Comparison of ENCODE assay signal across 16 cellular contexts in genomic region chr13:105346141-105346766, GRCh38.
DNase-seq lines count a peak whose midpoint lies in the region; ATAC-seq and TF ChIP-seq lines count a peak whose summit lies in the region.
"Had no signal": no experiment of that assay in that cellular context is flagged by ENCODE, and none has a peak within 500 bp of the region (broad histone marks: within the 10 kb centered on the region; RNA-seq: fewer than 3 reads in every experiment).

No MANE protein-coding gene starts in this region.

- H3K27ac ChIP-seq in DND-41 (ENCODE audit: low read length) = no peak overlapping the region
- H3K27ac ChIP-seq: SJCRH30 had no signal

- no peak overlapping the region for H3K4me2 ChIP-seq in DND-41 (ENCODE audit: insufficient read depth, low read length)

- no peaks in the 10 kb centered on the region for H4K20me1 ChIP-seq in DND-41 (ENCODE audit: insufficient read depth, low read length)

- no peak for TF ChIP-seq CTCF in DND-41 (IDR thresholded peaks at IDR 0.05; ENCODE audit: borderline replicate concordance, extremely low read depth, low read length, poor library complexity, severe bottlenecking)
- no peak for TF ChIP-seq CTCF in epithelial cell of proximal tubule (conservative IDR thresholded peaks at IDR 0.05; ENCODE audit: low read depth, low read length)

- no peaks in the 10 kb centered on the region for H3K79me2 ChIP-seq in DND-41 (ENCODE audit: insufficient read depth, low read length)

- DNase-seq in DND-41 (no peak), NCI-H226 (peak; percentile 89), epithelial cell of proximal tubule (ENCODE audit: low read depth) (peak; percentile 82), non-pigmented ciliary epithelial cell (ENCODE audit: low read depth) (peak; percentile 73), MV-4-11 (lab: John Stamatoyannopoulos, UW) (no peak)
- DNase-seq: CD8-positive, alpha-beta memory T cell; cerebellar nuclear complex; head of caudate nucleus; mesendoderm; NCI-H1092; NCI-H524; SJCRH30 had no signal

- H3K27me3 ChIP-seq in DND-41 (ENCODE audit: insufficient read depth, low read length, poor library complexity) = no peaks in the 10 kb centered on the region
- H3K27me3 ChIP-seq: SJCRH30 had no signal

- H3K36me3 ChIP-seq in DND-41 (ENCODE audit: insufficient read depth, low read length) = no peaks in the 10 kb centered on the region
- H3K36me3 ChIP-seq: SJCRH30 had no signal

- no peak overlapping the region for H3K9ac ChIP-seq in DND-41 (ENCODE audit: low read depth, low read length)

- no peak overlapping the region for H3K4me3 ChIP-seq in DND-41 (ENCODE audit: low read depth in 1 of 2, low read length in 2 of 2)
- no peak overlapping the region for H3K4me3 ChIP-seq in epithelial cell of proximal tubule (ENCODE audit: low read depth, low read length)
- H3K4me3 ChIP-seq: SJCRH30 had no signal

- peaks cover 20% of the 10 kb centered on the region for H3K4me1 ChIP-seq in DND-41 (ENCODE audit: insufficient read depth, low read length)

- peak overlapping the region; percentile 30; the same call in 1 of the 2 replicates for H2AFZ ChIP-seq in DND-41 (ENCODE audit: low read depth, low read length)

- H3K9me3 ChIP-seq in DND-41 (ENCODE audit: insufficient read depth, low read length, severe bottlenecking) = no peaks in the 10 kb centered on the region
- H3K9me3 ChIP-seq: SJCRH30 had no signal

- 0 out of 3 replicates have a peak, but pooled peaks have one; percentile 18 for ATAC-seq in DND-41 (ENCODE audit: insufficient read depth, low read depth)
- ATAC-seq in GM18519 (IDR thresholded peaks at IDR 0.05; ENCODE audit: low FRiP score, unreplicated experiment) = no peak
- no peak for ATAC-seq in GM21360 (IDR thresholded peaks at IDR 0.05; ENCODE audit: unreplicated experiment)
- ATAC-seq in HG03342 (IDR thresholded peaks at IDR 0.05; ENCODE audit: unreplicated experiment) = no peak
- ATAC-seq: activated CD4-positive, CD25-positive, alpha-beta regulatory T cell treated with anti-CD3 and anti-CD28 coated beads, Interleukin-2, amount 50 U/mL, for 24 hours had no signal

Comparison
In these comparisons a context has a peak if more than half of its experiments do, and no peak if none do; other contexts are left out.
1. DNase-seq: peak in NCI-H226 (single experiment), epithelial cell of proximal tubule (single experiment) and non-pigmented ciliary epithelial cell (single experiment); none in DND-41 (single experiment) and MV-4-11 (single experiment).